13 cellular contexts compared by ENCODE assay signal in the genomic region with DNA sequence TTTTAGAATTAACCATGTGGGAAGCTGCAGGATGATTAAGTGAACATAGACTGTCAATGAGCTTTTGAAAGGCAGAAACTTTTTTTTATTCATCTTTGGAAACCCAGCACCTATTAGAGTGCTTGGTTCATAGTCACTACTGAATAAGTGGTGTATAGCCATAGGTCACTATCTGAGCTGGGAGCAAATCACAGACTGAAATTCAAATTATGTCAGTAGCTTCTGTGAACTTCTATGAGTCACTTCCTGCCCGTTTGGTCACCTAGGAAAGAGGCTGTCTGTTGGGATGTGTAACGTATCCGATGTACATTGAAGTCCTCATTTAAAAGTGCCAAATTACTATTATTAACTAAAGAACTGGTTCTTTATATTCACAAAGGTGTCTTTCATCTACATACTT. TPM values are rescaled to one million over a fixed set of nuclear protein-coding genes. Genes with fewer than 3 reads are reported as not detected.
DNase-seq lines count a peak whose midpoint lies in the region; ATAC-seq and TF ChIP-seq lines count a peak whose summit lies in the region.
"Had no signal": no experiment of that assay in that cellular context is flagged by ENCODE, and none has a peak within 500 bp of the region (broad histone marks: within the 10 kb centered on the region; RNA-seq: fewer than 3 reads in every experiment).

No MANE protein-coding gene starts in this region.

- no peak for TF ChIP-seq CTCF in brain microvascular endothelial cell (IDR thresholded peaks at IDR 0.05; ENCODE audit: low read depth, low read length, missing control alignments)

- DNase-seq in EL (peak; percentile 26), MV-4-11 (lab: John Stamatoyannopoulos, UW) (peak; percentile 27), brain microvascular endothelial cell (peak; percentile 91), renal cortical epithelial cell (ENCODE audit: low read depth) (peak; percentile 12), middle frontal gyrus (ENCODE audit: extremely low spot score, low spot score) (no peak)
- DNase-seq in stimulated activated CD4-positive, alpha-beta T cell treated with anti-CD3 and anti-CD28 coated beads, Interleukin-15, amount 100 ng/mL, for 24 hours, result no peak
- DNase-seq: activated CD4-positive, CD25-positive, alpha-beta regulatory T cell; activated naive CD8-positive, alpha-beta T cell treated with anti-CD3 and anti-CD28 coated beads, Interleukin-2, amount 10 ng/mL, durations not matched to agents 7 days and 5 days; CD8-positive, alpha-beta memory T cell; Kasumi-1; stimulated activated naive CD4-positive, alpha-beta T cell had no signal

- H3K27ac ChIP-seq in brain microvascular endothelial cell, result peak overlapping the region; percentile 42

- no peak for ATAC-seq in GM21717 (IDR thresholded peaks at IDR 0.05; ENCODE audit: unreplicated experiment)
- ATAC-seq: sciatic nerve had no signal

- in situ Hi-C loops in brain microvascular endothelial cell (cut with HindIII; ENCODE audit: low pct_ligation_motif_present, low sequenced_read_pairs), result no loop called here

- no peaks in the 10 kb centered on the region for H3K27me3 ChIP-seq in brain microvascular endothelial cell (replicated peaks)

- no peak overlapping the region for H3K4me3 ChIP-seq in brain microvascular endothelial cell (ENCODE audit: low read depth, low read length)

- no peaks in the 10 kb centered on the region for H3K36me3 ChIP-seq in brain microvascular endothelial cell (replicated peaks)

RNA-seq across cellular contexts. Expression of a gene that starts 20.5 kb away (rescaled TPM):
- total RNA-seq in renal cortical epithelial cell, result 2.8 and 26.3 TPM in 2 replicates

Comparison
In these comparisons a context has a peak if more than half of its experiments do, and no peak if none do; other contexts are left out.
1. DNase-seq: peak in EL (single experiment), MV-4-11 (single experiment), brain microvascular endothelial cell (single experiment) and renal cortical epithelial cell (single experiment); none in middle frontal gyrus (single experiment) and stimulated activated CD4-positive, alpha-beta T cell treated with anti-CD3 and anti-CD28 coated beads, Interleukin-15, amount 100 ng/mL, for 24 hours (single experiment).